22 cellular contexts compared by ENCODE assay signal in genomic region chr5:169126376-169127043, GRCh38.
DNase-seq lines count a peak whose midpoint lies in the region; ATAC-seq, FAIRE-seq and TF ChIP-seq lines count a peak whose summit lies in the region.
"Had no signal": no experiment of that assay in that cellular context is flagged by ENCODE, and none has a peak within 500 bp of the region (broad histone marks: within the 10 kb centered on the region; RNA-seq: fewer than 3 reads in every experiment).

No MANE protein-coding gene starts in this region.

- H4K8ac ChIP-seq in H1 (ENCODE audit: extremely low read depth, insufficient read depth, low read length): no peak overlapping the region

- H4K5ac ChIP-seq in H1 (ENCODE audit: insufficient read length, low read depth, low read length): no peak overlapping the region

- H3K27ac Mint-ChIP-seq in neural progenitor cell: peak overlapping the region; percentile 51
- H3K27ac Mint-ChIP-seq in immature natural killer cell: no peak overlapping the region
- H3K27ac Mint-ChIP-seq in stimulated activated memory B cell treated with anti-CD40 and anti-IgM and Interleukin-4, amounts not matched to agents 10 μg/mL and 1 μg/mL and 100 μg/mL, for 72 hours: no peak overlapping the region
- H3K27ac Mint-ChIP-seq: activated CD4-positive, alpha-beta T cell treated with anti-CD3 and anti-CD28 coated beads, Interleukin-2, amount 10 ng/mL, durations not matched to agents 7 days and 5 days; CD4-positive, CD25-positive, alpha-beta regulatory T cell; stimulated activated naive CD8-positive, alpha-beta T cell treated with anti-CD3 and anti-CD28 coated beads, Interleukin-15, amount 100 ng/mL, for 72 hours had no signal

- no peak overlapping the region for H4K91ac ChIP-seq in H1 (replicated peaks; ENCODE audit: insufficient read length, low read length)

- 93% methylated on average over 4 of the region's 4 CpGs; no CpG with 5 or more reads in 1 of the 2 experiments for WGBS in H1 (ENCODE audit: extremely low coverage in 1 of 2, insufficient coverage in 1 of 2, insufficient read length in 1 of 2, insufficient replicate concordance in 2 of 2, low coverage in 1 of 2, low lambda C conversion rate in 2 of 2, missing lambda C conversion rate in 1 of 2), 2 experiments
- 72 to 96% (median 91%) methylated on average over 2 to 4 of the region's 4 CpGs for WGBS in stomach, 5 donors

- H3K36me3 Mint-ChIP-seq in neural progenitor cell: no peaks in the 10 kb centered on the region
- no peaks in the 10 kb centered on the region for H3K36me3 Mint-ChIP-seq in immature natural killer cell
- H3K36me3 Mint-ChIP-seq in stimulated activated memory B cell treated with anti-CD40 and anti-IgM and Interleukin-4, amounts not matched to agents 10 μg/mL and 1 μg/mL and 100 μg/mL, for 72 hours: no peaks in the 10 kb centered on the region
- H3K36me3 Mint-ChIP-seq: CD4-positive, CD25-positive, alpha-beta regulatory T cell had no signal

- no peak overlapping the region for H3K56ac ChIP-seq in H1 (replicated peaks; ENCODE audit: insufficient read length, low read depth, low read length)

- TF ChIP-seq CTCF in H1 (IDR thresholded peaks at IDR 0.05; ENCODE audit: control extremely low read depth in 1 of 3, insufficient read depth in 1 of 3, low read depth in 1 of 3, low read length in 3 of 3) (no peak), neural progenitor cell (IDR thresholded peaks at IDR 0.05) (no peak), stomach (IDR thresholded peaks at IDR 0.05) (no peak)

- no peak overlapping the region for H3K23ac ChIP-seq in H1 (ENCODE audit: insufficient read length)

- H3K4ac ChIP-seq in H1 (replicated peaks; ENCODE audit: insufficient read length, low read depth, low read length): no peak overlapping the region

- no peak for TF ChIP-seq RAD21 in H1 (IDR thresholded peaks at IDR 0.05 in 1 of 2, conservative IDR thresholded peaks at IDR 0.05 in 1 of 2; ENCODE audit: low read depth in 2 of 2, low read length in 2 of 2)

- H3K9ac ChIP-seq in H1 (replicated peaks in 1 of 4; ENCODE audit: extremely low read depth in 1 of 4, low read depth in 3 of 4, low read length in 3 of 4) (no peak overlapping the region), neural progenitor cell (no peak overlapping the region)

- no peaks in the 10 kb centered on the region for H3F3A ChIP-seq in neural progenitor cell (ENCODE audit: low read depth)

- no peak for FAIRE-seq in H1 (lab: Jason Lieb, UNC)
- FAIRE-seq: urothelium cell line had no signal

- no peak overlapping the region for H2AK5ac ChIP-seq in H1 (ENCODE audit: low read depth, low read length)

- H3K4me1 Mint-ChIP-seq in neural progenitor cell: peaks cover 19% of the 10 kb centered on the region
- H3K4me1 Mint-ChIP-seq in immature natural killer cell: no peaks in the 10 kb centered on the region
- H3K4me1 Mint-ChIP-seq in stimulated activated memory B cell treated with anti-CD40 and anti-IgM and Interleukin-4, amounts not matched to agents 10 μg/mL and 1 μg/mL and 100 μg/mL, for 72 hours: no peaks in the 10 kb centered on the region
- H3K4me1 Mint-ChIP-seq: activated CD4-positive, alpha-beta T cell treated with anti-CD3 and anti-CD28 coated beads, Interleukin-2, amount 10 ng/mL, durations not matched to agents 7 days and 5 days; CD4-positive, CD25-positive, alpha-beta regulatory T cell; stimulated activated naive CD8-positive, alpha-beta T cell treated with anti-CD3 and anti-CD28 coated beads, Interleukin-15, amount 100 ng/mL, for 72 hours had no signal

- H3K27ac ChIP-seq in H1 (ENCODE audit: low read depth, low read length) (no peak overlapping the region), neural progenitor cell (no peak overlapping the region), stomach (no peak overlapping the region)
- H3K27ac ChIP-seq: ovary had no signal

- no peak overlapping the region for H2AFZ ChIP-seq in H1 (ENCODE audit: low read length)
- no peak overlapping the region for H2AFZ ChIP-seq in neural progenitor cell (replicated peaks)

- no peak overlapping the region for H3K4me2 ChIP-seq in H1 (ENCODE audit: insufficient read depth in 1 of 2, low read depth in 2 of 2, low read length in 2 of 2)
- H3K4me2 ChIP-seq in neural progenitor cell: no peak overlapping the region

- H3K27me3 ChIP-seq in H1 (replicated peaks in 1 of 4; ENCODE audit: control insufficient read depth in 3 of 4, extremely low read depth in 1 of 4, insufficient read depth in 3 of 4, low read length in 3 of 4): no peaks in the 10 kb centered on the region; a peak in 2 of 7 replicates
- no peaks in the 10 kb centered on the region for H3K27me3 ChIP-seq in neural progenitor cell
- H3K27me3 ChIP-seq in stomach: no peaks in the 10 kb centered on the region
- H3K27me3 ChIP-seq: ovary had no signal

- H3K14ac ChIP-seq in H1 (ENCODE audit: insufficient read length): no peak overlapping the region

- TF ChIP-seq POLR2A in H1 (IDR thresholded peaks at IDR 0.05; ENCODE audit: control extremely low read depth in 1 of 2, low read depth in 2 of 2, low read length in 2 of 2): no peak
- no peak for TF ChIP-seq POLR2A in stomach (IDR thresholded peaks at IDR 0.05)

- H4K20me1 ChIP-seq in H1 (replicated peaks in 1 of 2; ENCODE audit: control insufficient read depth in 1 of 2, insufficient read depth in 2 of 2, low read length in 2 of 2) (no peaks in the 10 kb centered on the region), neural progenitor cell (ENCODE audit: low read depth) (no peaks in the 10 kb centered on the region)

- H2BK20ac ChIP-seq in H1 (ENCODE audit: low read length): no peak overlapping the region

- DNase-seq in A172 (ENCODE audit: low spot score) (peak; percentile 29), H4 (ENCODE audit: low spot score) (peak; percentile 7), H1 (ENCODE audit: low read depth in 1 of 2, low spot score in 2 of 2) (no peak), neural progenitor cell (ENCODE audit: low spot score) (no peak), immature natural killer cell (no peak), stomach (no peak)
- DNase-seq: activated CD4-positive, alpha-beta T cell treated with anti-CD3 and anti-CD28 coated beads, Interleukin-2, amount 10 ng/mL, durations not matched to agents 7 days and 5 days; activated CD8-positive, alpha-beta memory T cell treated with anti-CD3 and anti-CD28 coated beads, Interleukin-2, amount 50 U/mL, for 48 hours; activated effector memory CD4-positive, alpha-beta T cell treated with anti-CD3 and anti-CD28 coated beads, Interleukin-2, amount 50 U/mL, for 16 hours; CD4-positive, CD25-positive, alpha-beta regulatory T cell; central memory CD4-positive, alpha-beta T cell; head of caudate nucleus; KBM-7; NCI-H1048; NCI-H510A; ovary; stimulated activated CD4-positive, alpha-beta T cell treated with anti-CD3 and anti-CD28 coated beads, Interleukin-1b, Interleukin-23, amount 100 ng/mL, for 48 hours; stimulated activated naive CD8-positive, alpha-beta T cell treated with anti-CD3 and anti-CD28 coated beads, Interleukin-15, amount 100 ng/mL, for 72 hours had no signal

- no peak for ATAC-seq in HG03159 (IDR thresholded peaks at IDR 0.05; ENCODE audit: unreplicated experiment)
- ATAC-seq in stimulated activated memory B cell treated with anti-CD40 and anti-IgM and Interleukin-4, amounts not matched to agents 10 μg/mL and 1 μg/mL and 100 μg/mL, for 72 hours: no peak
- ATAC-seq: stimulated activated naive CD8-positive, alpha-beta T cell treated with anti-CD3 and anti-CD28 coated beads, Interleukin-15, amount 100 ng/mL, for 72 hours had no signal

- no peak for TF ChIP-seq EP300 in H1 (IDR thresholded peaks at IDR 0.05; ENCODE audit: borderline replicate concordance in 1 of 2, low read depth in 2 of 2, low read length in 2 of 2)
- no peak for TF ChIP-seq EP300 in stomach (IDR thresholded peaks at IDR 0.05)

- POLR2A ChIA-PET in H1 (lab: Charles Lee; ENCODE audit: partially characterized antibody): no interaction called here

- H3K79me1 ChIP-seq in H1 (ENCODE audit: low read depth, low read length): no peaks in the 10 kb centered on the region

- no peak overlapping the region for H3K4me3 Mint-ChIP-seq in neural progenitor cell
- no peak overlapping the region for H3K4me3 Mint-ChIP-seq in immature natural killer cell
- no peak overlapping the region for H3K4me3 Mint-ChIP-seq in stimulated activated memory B cell treated with anti-CD40 and anti-IgM and Interleukin-4, amounts not matched to agents 10 μg/mL and 1 μg/mL and 100 μg/mL, for 72 hours
- H3K4me3 Mint-ChIP-seq: activated CD4-positive, alpha-beta T cell treated with anti-CD3 and anti-CD28 coated beads, Interleukin-2, amount 10 ng/mL, durations not matched to agents 7 days and 5 days; CD4-positive, CD25-positive, alpha-beta regulatory T cell; stimulated activated naive CD8-positive, alpha-beta T cell treated with anti-CD3 and anti-CD28 coated beads, Interleukin-15, amount 100 ng/mL, for 72 hours had no signal

- H2BK15ac ChIP-seq in H1 (ENCODE audit: low read length): no peak overlapping the region

- H3K9me3 Mint-ChIP-seq in neural progenitor cell: peaks cover 3% of the 10 kb centered on the region
- peaks cover 0 to 2% (median 0%) of the 10 kb centered on the region in 6 donors for H3K9me3 Mint-ChIP-seq in immature natural killer cell
- no peaks in the 10 kb centered on the region for H3K9me3 Mint-ChIP-seq in stimulated activated memory B cell treated with anti-CD40 and anti-IgM and Interleukin-4, amounts not matched to agents 10 μg/mL and 1 μg/mL and 100 μg/mL, for 72 hours
- H3K9me3 Mint-ChIP-seq: activated CD4-positive, alpha-beta T cell treated with anti-CD3 and anti-CD28 coated beads, Interleukin-2, amount 10 ng/mL, durations not matched to agents 7 days and 5 days; stimulated activated naive CD8-positive, alpha-beta T cell treated with anti-CD3 and anti-CD28 coated beads, Interleukin-15, amount 100 ng/mL, for 72 hours had no signal

- H3K18ac ChIP-seq in H1 (ENCODE audit: extremely low read depth, low read length): no peak overlapping the region

- H2BK5ac ChIP-seq in H1 (ENCODE audit: low read depth, low read length): no peak overlapping the region

- no peak overlapping the region for H2BK120ac ChIP-seq in H1 (replicated peaks; ENCODE audit: low read depth, low read length)

- H3K79me2 ChIP-seq in H1 (ENCODE audit: control insufficient read depth in 1 of 2, insufficient read depth in 2 of 2, low read length in 2 of 2) (no peaks in the 10 kb centered on the region), neural progenitor cell (ENCODE audit: low read depth) (no peaks in the 10 kb centered on the region)

- CTCF ChIA-PET in H1 (lab: Charles Lee; ENCODE audit: partially characterized antibody): interaction anchor here (0.7 to 1.6 kb wide), 2 partner anchors 139 to 204 kb away, joined by 3 to 5 read pairs; no protein-coding TSS in a partner anchor

- peaks cover 2 to 9% (median 8%) of the 10 kb centered on the region in 4 experiments; a peak in 5 of 7 replicates for H3K4me1 ChIP-seq in H1 (replicated peaks in 1 of 4; ENCODE audit: control insufficient read depth in 3 of 4, insufficient read depth in 4 of 4, low read length in 3 of 4)
- H3K4me1 ChIP-seq in neural progenitor cell: peaks cover 25% of the 10 kb centered on the region
- H3K4me1 ChIP-seq in stomach: peaks cover 0 to 7% (median 0%) of the 10 kb centered on the region in 4 donors

- H3K9me3 ChIP-seq in H1 (ENCODE audit: insufficient read depth in 2 of 2, low read depth in 1 of 2, low read length in 1 of 2) (peaks cover 0 to 2% of the 10 kb centered on the region in 2 experiments; a peak in 1 of 4 replicates), neural progenitor cell (ENCODE audit: low read depth) (no peaks in the 10 kb centered on the region), stomach (peaks cover 0 to 3% (median 0%) of the 10 kb centered on the region in 4 donors)
- H3K9me3 ChIP-seq: ovary had no signal

- H3K27me3 Mint-ChIP-seq in neural progenitor cell (ENCODE audit: insufficient read depth, low read depth): no peaks in the 10 kb centered on the region
- H3K27me3 Mint-ChIP-seq in immature natural killer cell (ENCODE audit: low read depth in 3 of 3): peaks cover 0 to 5% (median 1%) of the 10 kb centered on the region in 3 donors
- no peaks in the 10 kb centered on the region for H3K27me3 Mint-ChIP-seq in stimulated activated memory B cell treated with anti-CD40 and anti-IgM and Interleukin-4, amounts not matched to agents 10 μg/mL and 1 μg/mL and 100 μg/mL, for 72 hours
- H3K27me3 Mint-ChIP-seq: activated CD4-positive, alpha-beta T cell treated with anti-CD3 and anti-CD28 coated beads, Interleukin-2, amount 10 ng/mL, durations not matched to agents 7 days and 5 days; stimulated activated naive CD8-positive, alpha-beta T cell treated with anti-CD3 and anti-CD28 coated beads, Interleukin-15, amount 100 ng/mL, for 72 hours had no signal

- no peak overlapping the region for H3K4me3 ChIP-seq in H1 (ENCODE audit: extremely low read depth in 1 of 4, insufficient read depth in 2 of 4, low read depth in 3 of 4, low read length in 4 of 4)
- no peak overlapping the region for H3K4me3 ChIP-seq in neural progenitor cell
- no peak overlapping the region for H3K4me3 ChIP-seq in stomach
- H3K4me3 ChIP-seq: lung, ovary had no signal

- H3K36me3 ChIP-seq in H1 (ENCODE audit: control insufficient read depth in 2 of 4, insufficient read depth in 4 of 4, low read length in 3 of 4) (no peaks in the 10 kb centered on the region), neural progenitor cell (no peaks in the 10 kb centered on the region), stomach (no peaks in the 10 kb centered on the region)
- H3K36me3 ChIP-seq: ovary had no signal

- intact Hi-C loops in stomach (cut with DNase I; ENCODE audit: low total_unique reads): no loop called here

- peak overlapping the region; percentile 6; the same call in 1 of the 2 replicates for H2BK12ac ChIP-seq in H1 (ENCODE audit: low read depth, low read length)

- no peaks in the 10 kb centered on the region for H3K23me2 ChIP-seq in H1 (ENCODE audit: low read depth, low read length)

Comparison
In these comparisons a context has a peak if more than half of its experiments do, and no peak if none do; other contexts are left out.
1. DNase-seq: peak in A172 (single experiment) and H4 (single experiment); none in H1 (0 of 2), neural progenitor cell (single experiment), immature natural killer cell (0 of 3) and stomach (single experiment).